In genomic region chr9:135758056-135758455, GRCh38 we compare ENCODE assay signal across 39 cellular contexts. TPM values are rescaled to one million over a fixed set of nuclear protein-coding genes. Genes with fewer than 3 reads are reported as not detected.
"Had no signal": no experiment of that assay in that cellular context is flagged by ENCODE, and none has a peak within 500 bp of the region (broad histone marks: within the 10 kb centered on the region; RNA-seq: fewer than 3 reads in every experiment).

No MANE protein-coding gene starts in this region.

- H3K4me1 ChIP-seq: adrenal gland, body of pancreas, breast epithelium had no signal

- H3K27ac Mint-ChIP-seq: activated B cell treated with CpG ODN at 0.5 μM for 24 hours; activated CD4-positive, alpha-beta memory T cell treated with anti-CD3 and anti-CD28 coated beads, Interleukin-2, amount 10 ng/mL, durations not matched to agents 7 days and 5 days; activated CD4-positive, alpha-beta T cell treated with anti-CD3 and anti-CD28 coated beads for 36 hours; activated CD4-positive, alpha-beta T cell treated with anti-CD3 and anti-CD28 coated beads, Interleukin-2, amount 10 ng/mL, durations not matched to agents 7 days and 5 days; activated CD8-positive, alpha-beta memory T cell treated with anti-CD3 and anti-CD28 coated beads, Interleukin-2, amount 10 ng/mL, durations not matched to agents 7 days and 5 days; activated CD8-positive, alpha-beta T cell treated with anti-CD3 and anti-CD28 coated beads, Interleukin-2, amount 10 ng/mL, durations not matched to agents 7 days and 5 days; activated naive CD4-positive, alpha-beta T cell treated with anti-CD3 and anti-CD28 coated beads for 36 hours; activated naive CD4-positive, alpha-beta T cell treated with anti-CD3 and anti-CD28 coated beads, Interleukin-2, amount 50 U/mL, for 72 hours; activated naive CD8-positive, alpha-beta T cell treated with anti-CD3 and anti-CD28 coated beads for 36 hours; activated T-cell treated with anti-CD3 and anti-CD28 coated beads, Interleukin-2, amount 50 U/mL, for 72 hours; activated T-helper 1 cell treated with anti-CD3 and anti-CD28 coated beads, Interleukin-12 subunit alpha, Interleukin-12 subunit beta, Interleukin-2, Interleukin-4 antibody, amounts not matched to agents 30 ng/mL and 10 ng/mL and 1 ng/mL, durations not matched to agents 14 hours and 24 hours and 36 hours; activated T-helper 17 cell treated with anti-CD3 and anti-CD28 coated beads, Interleukin-2, amount 50 U/mL, for 72 hours; T-helper 1 cell treated with Interleukin-12 subunit alpha and Interleukin-12 subunit beta and Interleukin-4 antibody, amounts not matched to agents 30 μg/mL and 1 μg/mL, for 36 hours; T-helper 2 cell treated with Interferon-gamma antibody and Interleukin-4, amounts not matched to agents 5 μg/mL and 100 μg/mL, for 36 hours had no signal

- H3K27ac ChIP-seq: adrenal gland, body of pancreas, brain microvascular endothelial cell, breast epithelium, VCaP had no signal

- DNase-seq: activated B cell treated with CpG ODN at 0.5 μM for 24 hours; activated CD4-positive, alpha-beta memory T cell treated with anti-CD3 and anti-CD28 coated beads, Interleukin-2, amount 10 ng/mL, durations not matched to agents 7 days and 5 days; activated CD4-positive, alpha-beta T cell treated with anti-CD3 and anti-CD28 coated beads for 1 hour; activated CD4-positive, alpha-beta T cell treated with anti-CD3 and anti-CD28 coated beads for 36 hours; activated CD4-positive, alpha-beta T cell treated with anti-CD3 and anti-CD28 coated beads for 48 hours; activated CD4-positive, alpha-beta T cell treated with anti-CD3 and anti-CD28 coated beads, Interleukin-2, amount 10 ng/mL, durations not matched to agents 7 days and 5 days; activated CD4-positive, alpha-beta T cell treated with anti-CD3 and anti-CD28 coated beads, Interleukin-2, amount 50 U/mL, for 48 hours; activated CD8-positive, alpha-beta memory T cell treated with anti-CD3 and anti-CD28 coated beads for 24 hours; activated CD8-positive, alpha-beta memory T cell treated with anti-CD3 and anti-CD28 coated beads, Interleukin-2, amount 10 ng/mL, durations not matched to agents 7 days and 5 days; activated CD8-positive, alpha-beta memory T cell treated with anti-CD3 and anti-CD28 coated beads, Interleukin-2, amount 50 U/mL, for 48 hours; activated CD8-positive, alpha-beta T cell treated with anti-CD3 and anti-CD28 coated beads, Interleukin-2, amount 10 ng/mL, durations not matched to agents 7 days and 5 days; activated effector memory CD4-positive, alpha-beta T cell treated with anti-CD3 and anti-CD28 coated beads, Interleukin-2, amount 50 U/mL, for 16 hours; activated gamma-delta T cell treated with Interleukin-2 at 50 U/mL for 16 hours; activated naive CD4-positive, alpha-beta T cell; activated naive CD4-positive, alpha-beta T cell treated with anti-CD3 and anti-CD28 coated beads for 36 hours; activated naive CD4-positive, alpha-beta T cell treated with anti-CD3 and anti-CD28 coated beads, Interleukin-2, amount 50 U/mL, for 16 hours; activated naive CD8-positive, alpha-beta T cell treated with anti-CD3 and anti-CD28 coated beads for 36 hours; activated T-cell treated with anti-CD3 and anti-CD28 coated beads, Interleukin-2, amount 50 U/mL, for 1 hour; activated T-cell treated with anti-CD3 and anti-CD28 coated beads, Interleukin-2, amount 50 U/mL, for 4 hours; activated T-cell treated with anti-CD3 and anti-CD28 coated beads, Interleukin-2, amount 50 U/mL, for 72 hours; adrenal gland; amniotic stem cell; aorta; body of pancreas; brain microvascular endothelial cell; central memory CD4-positive, alpha-beta T cell; SW 1271; T-helper 1 cell; T-helper 2 cell; T-helper 9 cell had no signal

- H3K4me1 Mint-ChIP-seq: activated B cell treated with CpG ODN at 0.5 μM for 24 hours; activated CD4-positive, alpha-beta memory T cell treated with anti-CD3 and anti-CD28 coated beads, Interleukin-2, amount 10 ng/mL, durations not matched to agents 7 days and 5 days; activated CD4-positive, alpha-beta T cell treated with anti-CD3 and anti-CD28 coated beads for 36 hours; activated CD4-positive, alpha-beta T cell treated with anti-CD3 and anti-CD28 coated beads, Interleukin-2, amount 10 ng/mL, durations not matched to agents 7 days and 5 days; activated CD8-positive, alpha-beta memory T cell treated with anti-CD3 and anti-CD28 coated beads, Interleukin-2, amount 10 ng/mL, durations not matched to agents 7 days and 5 days; activated naive CD8-positive, alpha-beta T cell treated with anti-CD3 and anti-CD28 coated beads for 36 hours; activated T-helper 17 cell treated with anti-CD3 and anti-CD28 coated beads, Interleukin-2, amount 50 U/mL, for 72 hours had no signal

- H3K36me3 ChIP-seq: adrenal gland, brain microvascular endothelial cell, breast epithelium had no signal

- H3K4me3 Mint-ChIP-seq: activated B cell treated with CpG ODN at 0.5 μM for 24 hours; activated CD4-positive, alpha-beta memory T cell treated with anti-CD3 and anti-CD28 coated beads, Interleukin-2, amount 10 ng/mL, durations not matched to agents 7 days and 5 days; activated CD4-positive, alpha-beta T cell treated with anti-CD3 and anti-CD28 coated beads for 36 hours; activated CD4-positive, alpha-beta T cell treated with anti-CD3 and anti-CD28 coated beads, Interleukin-2, amount 10 ng/mL, durations not matched to agents 7 days and 5 days; activated CD8-positive, alpha-beta memory T cell treated with anti-CD3 and anti-CD28 coated beads, Interleukin-2, amount 10 ng/mL, durations not matched to agents 7 days and 5 days; activated CD8-positive, alpha-beta T cell treated with anti-CD3 and anti-CD28 coated beads, Interleukin-2, amount 10 ng/mL, durations not matched to agents 7 days and 5 days; activated naive CD4-positive, alpha-beta T cell treated with anti-CD3 and anti-CD28 coated beads for 36 hours; activated naive CD8-positive, alpha-beta T cell treated with anti-CD3 and anti-CD28 coated beads for 36 hours; activated T-cell treated with anti-CD3 and anti-CD28 coated beads, Interleukin-2, amount 50 U/mL, for 4 hours; activated T-cell treated with anti-CD3 and anti-CD28 coated beads, Interleukin-2, amount 50 U/mL, for 72 hours; activated T-helper 1 cell treated with anti-CD3 and anti-CD28 coated beads, Interleukin-12 subunit alpha, Interleukin-12 subunit beta, Interleukin-2, Interleukin-4 antibody, amounts not matched to agents 30 ng/mL and 10 ng/mL and 1 ng/mL, durations not matched to agents 14 hours and 24 hours and 36 hours; activated T-helper 17 cell treated with anti-CD3 and anti-CD28 coated beads, Interleukin-2, amount 50 U/mL, for 72 hours; T-helper 1 cell treated with Interleukin-12 subunit alpha and Interleukin-12 subunit beta and Interleukin-4 antibody, amounts not matched to agents 30 μg/mL and 1 μg/mL, for 36 hours; T-helper 2 cell treated with Interferon-gamma antibody and Interleukin-4, amounts not matched to agents 5 μg/mL and 100 μg/mL, for 36 hours had no signal

- H3K4me3 ChIP-seq: adrenal gland, body of pancreas, breast epithelium had no signal

- H3K27me3 Mint-ChIP-seq: activated B cell treated with CpG ODN at 0.5 μM for 24 hours; activated CD4-positive, alpha-beta memory T cell treated with anti-CD3 and anti-CD28 coated beads, Interleukin-2, amount 10 ng/mL, durations not matched to agents 7 days and 5 days; activated CD4-positive, alpha-beta T cell treated with anti-CD3 and anti-CD28 coated beads for 36 hours; activated CD4-positive, alpha-beta T cell treated with anti-CD3 and anti-CD28 coated beads, Interleukin-2, amount 10 ng/mL, durations not matched to agents 7 days and 5 days; activated CD8-positive, alpha-beta memory T cell treated with anti-CD3 and anti-CD28 coated beads, Interleukin-2, amount 10 ng/mL, durations not matched to agents 7 days and 5 days; activated T-helper 17 cell treated with anti-CD3 and anti-CD28 coated beads, Interleukin-2, amount 50 U/mL, for 72 hours had no signal

- H3K27me3 ChIP-seq: adrenal gland, body of pancreas, brain microvascular endothelial cell had no signal

- H3K9me3 ChIP-seq: adrenal gland, body of pancreas had no signal

- H3K36me3 Mint-ChIP-seq: activated CD8-positive, alpha-beta memory T cell treated with anti-CD3 and anti-CD28 coated beads, Interleukin-2, amount 10 ng/mL, durations not matched to agents 7 days and 5 days; activated naive CD4-positive, alpha-beta T cell treated with anti-CD3 and anti-CD28 coated beads, Interleukin-2, amount 50 U/mL, for 72 hours; activated naive CD8-positive, alpha-beta T cell treated with anti-CD3 and anti-CD28 coated beads for 36 hours had no signal

- H3K9me3 Mint-ChIP-seq: activated B cell treated with CpG ODN at 0.5 μM for 24 hours; activated CD4-positive, alpha-beta memory T cell treated with anti-CD3 and anti-CD28 coated beads, Interleukin-2, amount 10 ng/mL, durations not matched to agents 7 days and 5 days; activated CD4-positive, alpha-beta T cell treated with anti-CD3 and anti-CD28 coated beads, Interleukin-2, amount 10 ng/mL, durations not matched to agents 7 days and 5 days; activated naive CD4-positive, alpha-beta T cell treated with anti-CD3 and anti-CD28 coated beads for 36 hours; activated naive CD4-positive, alpha-beta T cell treated with anti-CD3 and anti-CD28 coated beads, Interleukin-2, amount 50 U/mL, for 72 hours; activated naive CD8-positive, alpha-beta T cell treated with anti-CD3 and anti-CD28 coated beads for 36 hours; activated T-cell treated with anti-CD3 and anti-CD28 coated beads, Interleukin-2, amount 50 U/mL, for 4 hours; activated T-cell treated with anti-CD3 and anti-CD28 coated beads, Interleukin-2, amount 50 U/mL, for 72 hours; activated T-helper 1 cell treated with anti-CD3 and anti-CD28 coated beads, Interleukin-12 subunit alpha, Interleukin-12 subunit beta, Interleukin-2, Interleukin-4 antibody, amounts not matched to agents 30 ng/mL and 10 ng/mL and 1 ng/mL, durations not matched to agents 14 hours and 24 hours and 36 hours; activated T-helper 17 cell treated with anti-CD3 and anti-CD28 coated beads, Interleukin-2, amount 50 U/mL, for 72 hours; T-helper 1 cell treated with Interleukin-12 subunit alpha and Interleukin-12 subunit beta and Interleukin-4 antibody, amounts not matched to agents 30 μg/mL and 1 μg/mL, for 36 hours; T-helper 2 cell treated with Interferon-gamma antibody and Interleukin-4, amounts not matched to agents 5 μg/mL and 100 μg/mL, for 36 hours had no signal

RNA-seq across cellular contexts. Expression of gene KCNT1, which starts 56.1 kb away (rescaled TPM):
- total RNA-seq: activated B cell treated with CpG ODN at 0.5 μM for 24 hours; activated CD4-positive, alpha-beta T cell treated with anti-CD3 and anti-CD28 coated beads for 36 hours; activated CD8-positive, alpha-beta memory T cell treated with anti-CD3 and anti-CD28 coated beads, Interleukin-2, amount 10 ng/mL, durations not matched to agents 7 days and 5 days; activated CD8-positive, alpha-beta T cell treated with anti-CD3 and anti-CD28 coated beads, Interleukin-2, amount 10 ng/mL, durations not matched to agents 7 days and 5 days; activated naive CD4-positive, alpha-beta T cell treated with anti-CD3 and anti-CD28 coated beads for 36 hours; activated naive CD4-positive, alpha-beta T cell treated with anti-CD3 and anti-CD28 coated beads, Interleukin-2, amount 50 U/mL, for 72 hours; activated naive CD8-positive, alpha-beta T cell treated with anti-CD3 and anti-CD28 coated beads for 36 hours; activated T-cell treated with anti-CD3 and anti-CD28 coated beads, Interleukin-2, amount 50 U/mL, for 72 hours; activated T-helper 1 cell treated with anti-CD3 and anti-CD28 coated beads, Interleukin-12 subunit alpha, Interleukin-12 subunit beta, Interleukin-2, Interleukin-4 antibody, amounts not matched to agents 30 ng/mL and 10 ng/mL and 1 ng/mL, durations not matched to agents 14 hours and 24 hours and 36 hours; activated T-helper 17 cell treated with anti-CD3 and anti-CD28 coated beads, Interleukin-2, amount 50 U/mL, for 72 hours; astrocyte; breast epithelium had no signal
- polyA plus RNA-seq: aorta had no signal

RNA-seq across cellular contexts. Expression of gene SOHLH1, which starts 58.8 kb away (rescaled TPM):
- total RNA-seq: activated B cell treated with CpG ODN at 0.5 μM for 24 hours; activated CD4-positive, alpha-beta memory T cell treated with anti-CD3 and anti-CD28 coated beads, Interleukin-2, amount 10 ng/mL, durations not matched to agents 7 days and 5 days; activated CD4-positive, alpha-beta T cell treated with anti-CD3 and anti-CD28 coated beads for 36 hours; activated CD4-positive, alpha-beta T cell treated with anti-CD3 and anti-CD28 coated beads, Interleukin-2, amount 10 ng/mL, durations not matched to agents 7 days and 5 days; activated CD8-positive, alpha-beta memory T cell treated with anti-CD3 and anti-CD28 coated beads, Interleukin-2, amount 10 ng/mL, durations not matched to agents 7 days and 5 days; activated CD8-positive, alpha-beta T cell treated with anti-CD3 and anti-CD28 coated beads, Interleukin-2, amount 10 ng/mL, durations not matched to agents 7 days and 5 days; activated naive CD4-positive, alpha-beta T cell treated with anti-CD3 and anti-CD28 coated beads for 36 hours; activated naive CD4-positive, alpha-beta T cell treated with anti-CD3 and anti-CD28 coated beads, Interleukin-2, amount 50 U/mL, for 72 hours; activated naive CD8-positive, alpha-beta T cell treated with anti-CD3 and anti-CD28 coated beads for 36 hours; activated T-cell treated with anti-CD3 and anti-CD28 coated beads, Interleukin-2, amount 50 U/mL, for 4 hours; activated T-cell treated with anti-CD3 and anti-CD28 coated beads, Interleukin-2, amount 50 U/mL, for 72 hours; activated T-helper 1 cell treated with anti-CD3 and anti-CD28 coated beads, Interleukin-12 subunit alpha, Interleukin-12 subunit beta, Interleukin-2, Interleukin-4 antibody, amounts not matched to agents 30 ng/mL and 10 ng/mL and 1 ng/mL, durations not matched to agents 14 hours and 24 hours and 36 hours; activated T-helper 17 cell treated with anti-CD3 and anti-CD28 coated beads, Interleukin-2, amount 50 U/mL, for 72 hours; adrenal gland; aorta; astrocyte; body of pancreas; breast epithelium; cardiac septum had no signal
- polyA plus RNA-seq: adrenal gland, aorta had no signal
